Comparison of ENCODE assay signal across 10 cellular contexts in the genomic region with DNA sequence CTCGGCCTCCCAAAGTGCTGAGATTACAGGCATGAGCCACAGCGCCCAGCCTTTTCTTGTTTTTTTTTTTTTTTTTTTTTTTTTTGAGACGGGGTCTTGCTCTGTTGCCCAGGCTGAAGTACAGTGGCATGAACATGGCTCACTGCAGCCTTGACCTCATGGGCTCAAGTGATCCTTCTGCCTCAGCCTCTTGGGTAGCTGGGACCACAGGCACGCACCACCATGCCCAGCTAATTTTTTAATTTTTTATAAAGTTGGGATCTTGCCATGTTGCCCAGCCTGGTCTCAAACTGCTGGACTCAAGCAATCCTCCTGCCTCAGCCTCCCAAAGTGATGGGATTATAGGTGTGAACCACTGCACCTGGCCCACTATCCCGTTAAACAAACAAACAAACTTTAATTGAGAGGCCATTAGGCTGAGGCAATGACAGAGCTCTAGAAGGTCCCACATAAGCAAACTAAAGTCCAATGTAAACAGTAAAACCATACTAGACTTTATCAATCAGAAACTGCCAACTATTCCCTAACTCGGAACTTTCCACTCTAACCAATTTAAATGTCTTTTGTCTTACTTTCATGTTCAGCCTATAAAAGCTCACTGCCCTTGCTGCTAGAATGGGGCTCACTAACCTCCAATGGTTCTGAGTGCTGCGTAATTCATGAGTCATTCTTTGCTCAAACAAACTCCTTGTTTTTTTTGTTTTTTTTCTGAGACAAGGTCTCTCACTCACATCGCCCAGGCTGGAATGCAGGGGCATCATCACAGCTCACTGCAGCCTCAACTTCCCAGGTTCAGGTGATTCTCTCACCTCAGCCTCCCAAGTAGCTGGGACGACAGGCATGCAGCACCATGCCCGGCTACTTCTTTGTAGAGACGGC. TPM values are rescaled to one million over a fixed set of nuclear protein-coding genes. Genes with fewer than 3 reads are reported as not detected.
DNase-seq lines count a peak whose midpoint lies in the region; TF ChIP-seq lines count a peak whose summit lies in the region.
"Had no signal": no experiment of that assay in that cellular context is flagged by ENCODE, and none has a peak within 500 bp of the region (broad histone marks: within the 10 kb centered on the region; RNA-seq: fewer than 3 reads in every experiment).

No MANE protein-coding gene starts in this region.

- DNase-seq in GM23248 = peak; percentile 91
- DNase-seq in SJSA1 (ENCODE audit: low read depth in 1 of 2, low spot score in 2 of 2) = peak; percentile 63 to 71
- DNase-seq in fibroblast of lung (ENCODE audit: low read depth in 2 of 2) = peak; percentile 93 to 96
- DNase-seq in skeletal muscle cell (ENCODE audit: low read depth) = peak; percentile 67
- DNase-seq in head of caudate nucleus = no peak
- DNase-seq in DMS79 treated with DMSO at 0.1 percent for 48 hours (lab: John Stamatoyannopoulos, UW) = no peak
- no peak for DNase-seq in ureter (ENCODE audit: low spot score)
- DNase-seq in COR-L47 (lab: John Stamatoyannopoulos, UW) = no peak
- DNase-seq: activated CD4-positive, alpha-beta T cell treated with anti-CD3 and anti-CD28 coated beads for 48 hours; anterior cingulate cortex had no signal

- peak overlapping the region; percentile 56 for H3K4me2 ChIP-seq in GM23248 (ENCODE audit: unreplicated experiment)
- no peak overlapping the region for H3K4me2 ChIP-seq in fibroblast of lung (ENCODE audit: extremely low read depth, insufficient read depth, low read length)

- H3K27ac ChIP-seq in GM23248 (peak overlapping the region; percentile 51), SJSA1 (no peak overlapping the region), fibroblast of lung (ENCODE audit: insufficient read depth, low read length) (no peak overlapping the region)

- 65 to 68% methylated on average over 10 to 11 of the region's 11 CpGs for WGBS in GM23248 (ENCODE audit: low coverage in 1 of 2, low lambda C conversion rate in 2 of 2, missing lambda C conversion rate in 2 of 2), 2 experiments

- H3F3A ChIP-seq in GM23248 (ENCODE audit: insufficient read depth) = peaks cover 13% of the 10 kb centered on the region; the same call in 1 of the 2 replicates

- peaks cover 9% of the 10 kb centered on the region for H3K4me1 ChIP-seq in GM23248 (ENCODE audit: insufficient read depth)
- peaks cover 8% of the 10 kb centered on the region for H3K4me1 ChIP-seq in SJSA1 (replicated peaks)
- no peaks in the 10 kb centered on the region for H3K4me1 ChIP-seq in fibroblast of lung (ENCODE audit: control insufficient read depth, extremely low read depth, insufficient read depth, low read length)

- H3K9me2 ChIP-seq in GM23248 (ENCODE audit: insufficient read depth) = no peaks in the 10 kb centered on the region

- no peaks in the 10 kb centered on the region for H3K27me3 ChIP-seq in GM23248 (replicated peaks; ENCODE audit: insufficient read depth)
- no peaks in the 10 kb centered on the region for H3K27me3 ChIP-seq in SJSA1 (replicated peaks)
- H3K27me3 ChIP-seq in fibroblast of lung (ENCODE audit: control insufficient read depth, insufficient read depth, low read length) = no peaks in the 10 kb centered on the region

- no peaks in the 10 kb centered on the region for H3K9me3 ChIP-seq in GM23248 (ENCODE audit: low read depth)
- H3K9me3 ChIP-seq in SJSA1 (replicated peaks) = peaks cover 5% of the 10 kb centered on the region; the same call in 1 of the 2 replicates
- H3K9me3 ChIP-seq in fibroblast of lung (ENCODE audit: control insufficient read depth, insufficient read depth, low read depth, low read length) = no peaks in the 10 kb centered on the region

- H2AFZ ChIP-seq in GM23248 (no peak overlapping the region), fibroblast of lung (ENCODE audit: low read length) (no peak overlapping the region)

- intact Hi-C loops in head of caudate nucleus (cut with DNase I) = no loop called here

- no peaks in the 10 kb centered on the region for H4K20me1 ChIP-seq in GM23248 (ENCODE audit: insufficient read depth)
- H4K20me1 ChIP-seq in fibroblast of lung (ENCODE audit: control insufficient read depth, extremely low read depth, insufficient read depth, low read length) = no peaks in the 10 kb centered on the region

- H3K79me2 ChIP-seq in GM23248 (ENCODE audit: insufficient read depth) = peaks cover 51% of the 10 kb centered on the region
- H3K79me2 ChIP-seq in fibroblast of lung (ENCODE audit: control insufficient read depth, insufficient read depth, low read length) = no peaks in the 10 kb centered on the region

- in situ Hi-C loops in GM23248 (cut with MboI) = no loop called here

- H3K4me3 ChIP-seq in GM23248 = no peak overlapping the region
- H3K4me3 ChIP-seq in SJSA1 = no peak overlapping the region
- no peak overlapping the region for H3K4me3 ChIP-seq in fibroblast of lung (replicated peaks in 1 of 4; ENCODE audit: control extremely low read depth in 1 of 4, insufficient read depth in 1 of 4, low read depth in 3 of 4, low read length in 4 of 4)
- H3K4me3 ChIP-seq in skeletal muscle cell (ENCODE audit: low read depth, low read length) = no peak overlapping the region

- H3K9ac ChIP-seq in GM23248 (no peak overlapping the region), fibroblast of lung (ENCODE audit: insufficient read depth, low read length) (no peak overlapping the region)

- H3K36me3 ChIP-seq in GM23248 (ENCODE audit: low read depth) (peaks cover 14% of the 10 kb centered on the region), SJSA1 (peaks cover 25% of the 10 kb centered on the region), fibroblast of lung (ENCODE audit: control insufficient read depth, insufficient read depth, low read length) (peaks cover 1% of the 10 kb centered on the region)

- TF ChIP-seq CTCF in fibroblast of lung (conservative IDR thresholded peaks at IDR 0.05 in 1 of 2, IDR thresholded peaks at IDR 0.05 in 1 of 2; ENCODE audit: low read depth in 1 of 2, low read length in 2 of 2) = no peak

RNA-seq across cellular contexts. Expression of a gene that starts 1.9 kb away (rescaled TPM):
- 49.6 and 59.8 TPM in 2 replicates for total RNA-seq in GM23248 (2014; rRNA removed; shearing (Covaris generic))
- polyA plus RNA-seq in GM23248 (2016; fragmentation: Nextera tagmentation; extraction: Ambion mirVana) = 33.6 and 34.4 TPM in 2 replicates
- 31.0 and 51.8 TPM in 2 replicates for total RNA-seq in SJSA1 (2014; rRNA removed; shearing (Covaris generic))
- total RNA-seq in fibroblast of lung = 33.7 and 36.0 TPM in 2 replicates
- 29.0 and 31.1 TPM in 2 replicates for polyA plus RNA-seq in fibroblast of lung
- polyA plus RNA-seq in fibroblast of lung (2012) = 15.1 and 17.0 TPM in 2 replicates
- 5.5 and 7.2 TPM in 2 replicates for polyA minus RNA-seq in fibroblast of lung (ENCODE audit: low replicate concordance)
- 30.1 TPM for total RNA-seq in ureter

RNA-seq across cellular contexts. Expression of a gene that starts 17.2 kb away (rescaled TPM):
- total RNA-seq in GM23248 (2014; rRNA removed; shearing (Covaris generic)) = 4.3 and 13.3 TPM in 2 replicates
- polyA plus RNA-seq in GM23248 (2016; fragmentation: Nextera tagmentation; extraction: Ambion mirVana) (7.9 and 10.2 TPM in 2 replicates), fibroblast of lung (1.6 and 4.4 TPM in 2 replicates)
- total RNA-seq in SJSA1 (2014; rRNA removed; shearing (Covaris generic)) = 0.18 TPM in 1 of 2 replicates, not detected in the other
- total RNA-seq in fibroblast of lung (0.83 and 2.6 TPM in 2 replicates), ureter (6.3 TPM)
- 1.7 and 3.5 TPM in 2 replicates for polyA plus RNA-seq in fibroblast of lung (2012)
- polyA minus RNA-seq in fibroblast of lung (ENCODE audit: low replicate concordance) = not detected in 2 replicates

RNA-seq across cellular contexts. Expression of a gene that starts 55.9 kb away (rescaled TPM):
- 43.9 and 51.7 TPM in 2 replicates for total RNA-seq in GM23248 (2014; rRNA removed; shearing (Covaris generic))
- polyA plus RNA-seq in GM23248 (2016; fragmentation: Nextera tagmentation; extraction: Ambion mirVana) (92.6 and 96.9 TPM in 2 replicates), fibroblast of lung (72.2 and 88.9 TPM in 2 replicates)
- 122 and 160 TPM in 2 replicates for total RNA-seq in SJSA1 (2014; rRNA removed; shearing (Covaris generic))
- total RNA-seq in fibroblast of lung (31.3 and 32.0 TPM in 2 replicates), ureter (58.7 TPM)
- polyA plus RNA-seq in fibroblast of lung (2012) = 65.7 and 79.4 TPM in 2 replicates
- polyA minus RNA-seq in fibroblast of lung (ENCODE audit: low replicate concordance) = 2.4 and 2.7 TPM in 2 replicates

RNA-seq across cellular contexts. Expression of a gene that starts 56.1 kb away (rescaled TPM):
- 75.2 and 83.1 TPM in 2 replicates for total RNA-seq in GM23248 (2014; rRNA removed; shearing (Covaris generic))
- polyA plus RNA-seq in GM23248 (2016; fragmentation: Nextera tagmentation; extraction: Ambion mirVana) (87.8 and 92.2 TPM in 2 replicates), fibroblast of lung (54.4 and 63.9 TPM in 2 replicates)
- 93.6 and 136 TPM in 2 replicates for total RNA-seq in SJSA1 (2014; rRNA removed; shearing (Covaris generic))
- total RNA-seq in fibroblast of lung (60.4 and 75.0 TPM in 2 replicates), ureter (49.4 TPM)
- 59.5 and 83.3 TPM in 2 replicates for polyA plus RNA-seq in fibroblast of lung (2012)
- polyA minus RNA-seq in fibroblast of lung (ENCODE audit: low replicate concordance) = 15.4 and 16.3 TPM in 2 replicates

Comparison
In these comparisons a context has a peak if more than half of its experiments do, and no peak if none do; other contexts are left out.
1. DNase-seq: peak in GM23248 (single experiment), SJSA1 (2 of 2), fibroblast of lung (2 of 2) and skeletal muscle cell (single experiment); none in head of caudate nucleus (0 of 42), DMS79 treated with DMSO at 0.1 percent for 48 hours (single experiment), ureter (single experiment) and COR-L47 (single experiment).